9 cellular contexts compared by ENCODE assay signal in the genomic region with DNA sequence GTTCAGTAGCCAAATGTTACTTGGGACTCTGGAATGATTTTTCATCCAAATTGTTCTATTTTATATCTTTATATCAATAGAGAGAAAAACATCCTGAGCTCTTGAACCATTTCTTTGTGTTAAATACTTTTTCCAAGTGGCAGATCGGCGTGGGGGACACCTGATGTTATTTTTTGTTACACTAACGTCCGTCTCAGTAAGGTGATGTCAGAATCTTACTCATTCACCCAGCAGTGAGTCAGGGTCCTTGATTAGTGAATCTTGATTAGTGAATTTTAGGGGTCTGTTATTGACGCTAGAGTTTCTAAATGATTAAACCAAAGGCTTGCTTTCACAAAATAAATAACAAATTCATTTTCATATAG. TPM values are rescaled to one million over a fixed set of nuclear protein-coding genes. Genes with fewer than 3 reads are reported as not detected.
DNase-seq lines count a peak whose midpoint lies in the region; ATAC-seq and TF ChIP-seq lines count a peak whose summit lies in the region.
"Had no signal": no experiment of that assay in that cellular context is flagged by ENCODE, and none has a peak within 500 bp of the region (broad histone marks: within the 10 kb centered on the region; RNA-seq: fewer than 3 reads in every experiment).

No MANE protein-coding gene starts in this region.

- intact Hi-C loops in activated T-helper 2 cell treated with anti-CD3 and anti-CD28 coated beads, Interferon-gamma antibody, Interleukin-2, Interleukin-4, amounts not matched to agents 10 μg/mL and 5 μg/mL and 100 μg/mL, durations not matched to agents 14 hours and 24 hours and 36 hours (cut with micrococcal nuclease): loop anchor here (10.0 kb wide), 1 partner anchor 58 kb away; no protein-coding TSS in a partner anchor
- intact Hi-C loops in tibial artery (cut with DNase I; ENCODE audit: low total_unique reads): loop anchor here (5.0 kb wide), 1 partner anchor 140 kb away; a partner anchor contains a TSS

- H3K36me3 ChIP-seq in kidney epithelial cell (ENCODE audit: control insufficient read depth, insufficient read depth, low read length) (no peaks in the 10 kb centered on the region), tibial artery (no peaks in the 10 kb centered on the region)

- peaks cover 0 to under 1% (median 0%) of the 10 kb centered on the region in 3 donors for H3K9me3 ChIP-seq in tibial artery
- H3K9me3 ChIP-seq: testis had no signal

- no peak for ATAC-seq in activated T-cell treated with anti-CD3 and anti-CD28 coated beads, Interleukin-2, amount 50 U/mL, for 72 hours (replicated peaks in 1 of 2)
- no peak for ATAC-seq in GM18868 (IDR thresholded peaks at IDR 0.05; ENCODE audit: unreplicated experiment)

- peaks cover 61% of the 10 kb centered on the region for H3K4me1 Mint-ChIP-seq in activated T-cell treated with anti-CD3 and anti-CD28 coated beads, Interleukin-2, amount 50 U/mL, for 72 hours (ENCODE audit: low read depth)
- peaks cover 46% of the 10 kb centered on the region for H3K4me1 Mint-ChIP-seq in activated T-helper 2 cell treated with anti-CD3 and anti-CD28 coated beads, Interferon-gamma antibody, Interleukin-2, Interleukin-4, amounts not matched to agents 10 μg/mL and 5 μg/mL and 100 μg/mL, durations not matched to agents 14 hours and 24 hours and 36 hours (ENCODE audit: low read depth)

- H3K4me3 ChIP-seq in kidney epithelial cell (ENCODE audit: low read depth, low read length) (peak overlapping the region; percentile 89), tibial artery (peak overlapping the region; percentile 95 to 98)

- peaks cover 0 to 2% of the 10 kb centered on the region in 2 donors for H3K9me3 Mint-ChIP-seq in activated T-cell treated with anti-CD3 and anti-CD28 coated beads, Interleukin-2, amount 50 U/mL, for 72 hours
- H3K9me3 Mint-ChIP-seq in activated T-helper 2 cell treated with anti-CD3 and anti-CD28 coated beads, Interferon-gamma antibody, Interleukin-2, Interleukin-4, amounts not matched to agents 10 μg/mL and 5 μg/mL and 100 μg/mL, durations not matched to agents 14 hours and 24 hours and 36 hours: peaks cover 10% of the 10 kb centered on the region

- TF ChIP-seq CTCF in kidney epithelial cell (IDR thresholded peaks at IDR 0.05; ENCODE audit: insufficient read depth, low read length, poor library complexity, severe bottlenecking) (no peak), tibial artery (IDR thresholded peaks at IDR 0.05) (no peak)

- peak overlapping the region; percentile 63 for H3K27ac Mint-ChIP-seq in activated T-cell treated with anti-CD3 and anti-CD28 coated beads, Interleukin-2, amount 50 U/mL, for 72 hours
- H3K27ac Mint-ChIP-seq in activated T-helper 2 cell treated with anti-CD3 and anti-CD28 coated beads, Interferon-gamma antibody, Interleukin-2, Interleukin-4, amounts not matched to agents 10 μg/mL and 5 μg/mL and 100 μg/mL, durations not matched to agents 14 hours and 24 hours and 36 hours: peak overlapping the region; percentile 71

- peaks cover 0 to 2% of the 10 kb centered on the region in 2 donors for H3K36me3 Mint-ChIP-seq in activated T-cell treated with anti-CD3 and anti-CD28 coated beads, Interleukin-2, amount 50 U/mL, for 72 hours (ENCODE audit: insufficient read depth in 2 of 2)
- peaks cover 19% of the 10 kb centered on the region for H3K36me3 Mint-ChIP-seq in activated T-helper 2 cell treated with anti-CD3 and anti-CD28 coated beads, Interferon-gamma antibody, Interleukin-2, Interleukin-4, amounts not matched to agents 10 μg/mL and 5 μg/mL and 100 μg/mL, durations not matched to agents 14 hours and 24 hours and 36 hours (ENCODE audit: low read depth)

- peak overlapping the region; percentile 99 for H3K27ac ChIP-seq in tibial artery

- peaks cover 0 to 45% (median 14%) of the 10 kb centered on the region in 4 donors for H3K4me1 ChIP-seq in tibial artery

- H3K27me3 Mint-ChIP-seq in activated T-cell treated with anti-CD3 and anti-CD28 coated beads, Interleukin-2, amount 50 U/mL, for 72 hours (ENCODE audit: low read depth): no peaks in the 10 kb centered on the region
- H3K27me3 Mint-ChIP-seq in activated T-helper 2 cell treated with anti-CD3 and anti-CD28 coated beads, Interferon-gamma antibody, Interleukin-2, Interleukin-4, amounts not matched to agents 10 μg/mL and 5 μg/mL and 100 μg/mL, durations not matched to agents 14 hours and 24 hours and 36 hours (ENCODE audit: low read depth): no peaks in the 10 kb centered on the region

- H3K27me3 ChIP-seq in kidney epithelial cell (ENCODE audit: control insufficient read depth, insufficient read depth, low read length): no peaks in the 10 kb centered on the region
- H3K27me3 ChIP-seq in tibial artery: no peaks in the 10 kb centered on the region
- H3K27me3 ChIP-seq: testis had no signal

- DNase-seq in activated T-cell treated with anti-CD3 and anti-CD28 coated beads, Interleukin-2, amount 50 U/mL, for 72 hours: no peak
- DNase-seq in activated T-cell treated with anti-CD3 and anti-CD28 coated beads for 4 hours (no peak), kidney epithelial cell (ENCODE audit: low read depth) (no peak), tibial artery (no peak)
- DNase-seq in activated T-helper 2 cell treated with anti-CD3 and anti-CD28 coated beads, Interferon-gamma antibody, Interleukin-2, Interleukin-4, amounts not matched to agents 10 μg/mL and 5 μg/mL and 100 μg/mL, durations not matched to agents 14 hours and 24 hours and 36 hours (ENCODE audit: low spot score): no peak
- DNase-seq in stimulated activated CD4-positive, alpha-beta T cell treated with anti-CD3 and anti-CD28 coated beads, Interleukin-2, amount 100 ng/mL, for 48 hours: no peak
- no peak for DNase-seq in NK-92 treated with Interleukin-12 subunit alpha and Interleukin-12 subunit beta, amount 100 ng/mL, for 24 hours (lab: John Stamatoyannopoulos, UW)

- peak overlapping the region; percentile 84 for H3K4me3 Mint-ChIP-seq in activated T-cell treated with anti-CD3 and anti-CD28 coated beads, Interleukin-2, amount 50 U/mL, for 72 hours
- peak overlapping the region; percentile 82 for H3K4me3 Mint-ChIP-seq in activated T-helper 2 cell treated with anti-CD3 and anti-CD28 coated beads, Interferon-gamma antibody, Interleukin-2, Interleukin-4, amounts not matched to agents 10 μg/mL and 5 μg/mL and 100 μg/mL, durations not matched to agents 14 hours and 24 hours and 36 hours (ENCODE audit: low read depth)

RNA-seq across cellular contexts. Expression of a gene that starts 1.7 kb away (rescaled TPM):
- total RNA-seq in activated T-cell treated with anti-CD3 and anti-CD28 coated beads, Interleukin-2, amount 50 U/mL, for 72 hours: 10 to 100 TPM; 45.4 to 47.6 TPM
- total RNA-seq in activated T-helper 2 cell treated with anti-CD3 and anti-CD28 coated beads, Interferon-gamma antibody, Interleukin-2, Interleukin-4, amounts not matched to agents 10 μg/mL and 5 μg/mL and 100 μg/mL, durations not matched to agents 14 hours and 24 hours and 36 hours: 45.0 and 45.7 TPM in 2 replicates
- 46.2 and 46.7 TPM in 2 replicates for total RNA-seq in kidney epithelial cell

RNA-seq across cellular contexts. Expression of a gene that starts 37.7 kb away (rescaled TPM):
- total RNA-seq in activated T-cell treated with anti-CD3 and anti-CD28 coated beads, Interleukin-2, amount 50 U/mL, for 72 hours: 10 to 100 TPM; 28.9 to 32.0 TPM
- total RNA-seq in activated T-helper 2 cell treated with anti-CD3 and anti-CD28 coated beads, Interferon-gamma antibody, Interleukin-2, Interleukin-4, amounts not matched to agents 10 μg/mL and 5 μg/mL and 100 μg/mL, durations not matched to agents 14 hours and 24 hours and 36 hours: 29.6 and 31.2 TPM in 2 replicates
- 13.7 and 18.4 TPM in 2 replicates for total RNA-seq in kidney epithelial cell
